Comparison of ENCODE assay signal across 5 cellular contexts in the genomic region with DNA sequence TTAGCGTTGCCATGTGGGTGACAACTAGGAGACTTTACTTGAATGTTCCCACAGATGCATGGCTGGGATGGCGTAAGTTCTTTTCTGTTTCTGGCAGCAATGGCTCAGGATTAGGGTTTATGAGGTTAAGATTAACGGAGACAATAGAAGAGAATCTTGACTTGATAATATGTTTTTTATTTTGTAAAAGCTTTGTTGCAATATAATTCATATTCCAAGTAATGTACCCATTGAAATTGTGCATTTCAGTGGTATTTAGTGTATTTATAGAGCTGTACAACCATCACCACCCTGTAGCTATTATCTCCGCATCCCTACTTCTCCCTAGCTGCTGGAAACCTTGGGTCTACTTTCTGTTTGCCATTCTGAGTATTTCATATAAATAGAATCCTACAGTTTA.
"Had no signal": no experiment of that assay in that cellular context is flagged by ENCODE, and none has a peak within 500 bp of the region (broad histone marks: within the 10 kb centered on the region; RNA-seq: fewer than 3 reads in every experiment).

No MANE protein-coding gene starts in this region.

- H3K9me3 Mint-ChIP-seq: IgD-negative memory B cell had no signal

- H3K27ac Mint-ChIP-seq: IgD-negative memory B cell had no signal

- H3K27me3 Mint-ChIP-seq: IgD-negative memory B cell had no signal

- DNase-seq: GM23248, GOT3, H7, HCEC 1CT had no signal

- H3K4me3 ChIP-seq: GM23248 had no signal

- H3K4me3 Mint-ChIP-seq: IgD-negative memory B cell had no signal
